In the genomic region with DNA sequence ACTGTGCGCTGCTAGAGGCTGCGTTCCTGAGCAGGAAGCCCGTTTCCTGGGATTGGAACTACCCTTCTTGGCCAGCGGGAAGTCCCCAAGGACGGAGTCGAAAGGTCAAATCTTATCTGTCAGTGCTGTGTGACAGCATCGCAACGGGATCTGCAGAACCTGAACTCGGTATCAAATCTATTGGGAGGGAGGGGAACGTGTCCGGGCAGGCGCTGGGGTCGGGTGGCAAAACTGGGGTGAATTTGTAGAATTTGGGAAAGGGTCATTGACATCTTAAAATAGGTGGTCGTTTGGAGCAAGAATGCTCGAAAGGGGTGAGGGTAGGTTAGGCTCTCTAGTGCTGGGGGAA, we compare ENCODE assay signal across 10 cellular contexts. TPM values are rescaled to one million over a fixed set of nuclear protein-coding genes. Genes with fewer than 3 reads are reported as not detected.
DNase-seq lines count a peak whose midpoint lies in the region; ATAC-seq and TF ChIP-seq lines count a peak whose summit lies in the region.
"Had no signal": no experiment of that assay in that cellular context is flagged by ENCODE, and none has a peak within 500 bp of the region (broad histone marks: within the 10 kb centered on the region; RNA-seq: fewer than 3 reads in every experiment).

No MANE protein-coding gene starts in this region.

- H3K4me3 Mint-ChIP-seq in T-helper 17 cell: peak overlapping the region; percentile 100

- H3K9me2 ChIP-seq in GM23248 (ENCODE audit: insufficient read depth): no peaks in the 10 kb centered on the region

- H3K4me1 ChIP-seq in GM23248 (ENCODE audit: insufficient read depth) (peaks cover 22% of the 10 kb centered on the region), right cardiac atrium (ENCODE audit: control insufficient read depth, insufficient read depth, low read length) (peaks cover 3% of the 10 kb centered on the region), smooth muscle cell (ENCODE audit: low read depth) (peaks cover 30% of the 10 kb centered on the region)

- H3K36me3 Mint-ChIP-seq in T-helper 17 cell (ENCODE audit: low read depth): peaks cover 4% of the 10 kb centered on the region

- H3K9ac ChIP-seq in GM23248: peak overlapping the region; percentile 78
- H3K9ac ChIP-seq in smooth muscle cell (ENCODE audit: low read depth): no peak overlapping the region

- H3K27ac Mint-ChIP-seq in T-helper 17 cell: peak overlapping the region; percentile 98

- H3K27ac ChIP-seq in GM23248 (peak overlapping the region; percentile 79), right cardiac atrium (ENCODE audit: low read length) (peak overlapping the region; percentile 93), smooth muscle cell (ENCODE audit: low read depth) (no peak overlapping the region)

- no peaks in the 10 kb centered on the region for H3K27me3 Mint-ChIP-seq in T-helper 17 cell

- intact Hi-C loops in right cardiac atrium (cut with DNase I): loop anchor here in 1 of 4 donors (10.0 kb wide), 1 partner anchor 162 kb away; a partner anchor contains a TSS

- H3K4me3 ChIP-seq in GM23248 (peak overlapping the region; percentile 96), right cardiac atrium (ENCODE audit: low read length) (peak overlapping the region; percentile 77), smooth muscle cell (peak overlapping the region; percentile 89)

- H3K79me2 ChIP-seq in GM23248 (ENCODE audit: insufficient read depth) (peaks cover 90% of the 10 kb centered on the region), smooth muscle cell (ENCODE audit: low read depth) (peaks cover 40% of the 10 kb centered on the region)

- in situ Hi-C loops in GM23248 (cut with MboI): no loop called here

- H2AFZ ChIP-seq in GM23248 (peak overlapping the region; percentile 88), smooth muscle cell (ENCODE audit: low read depth) (peak overlapping the region; percentile 81)

- H3F3A ChIP-seq in GM23248 (ENCODE audit: insufficient read depth): peaks cover 35% of the 10 kb centered on the region
- peaks cover 5% of the 10 kb centered on the region for H3F3A ChIP-seq in smooth muscle cell (ENCODE audit: low read depth)

- H3K9me3 ChIP-seq in GM23248 (ENCODE audit: low read depth) (no peaks in the 10 kb centered on the region), T-helper 17 cell (ENCODE audit: control insufficient read depth, low read length, poor library complexity, severe bottlenecking) (no peaks in the 10 kb centered on the region), right cardiac atrium (ENCODE audit: control insufficient read depth, low read length) (no peaks in the 10 kb centered on the region), smooth muscle cell (replicated peaks; ENCODE audit: low read depth) (no peaks in the 10 kb centered on the region)

- TF ChIP-seq CTCF in smooth muscle cell (IDR thresholded peaks at IDR 0.05; ENCODE audit: borderline replicate concordance, insufficient read depth, poor library complexity, severe bottlenecking): no peak

- H3K4me2 ChIP-seq in GM23248 (ENCODE audit: unreplicated experiment): peak overlapping the region; percentile 96
- peak overlapping the region; percentile 82 for H3K4me2 ChIP-seq in smooth muscle cell

- H3K36me3 ChIP-seq in GM23248 (ENCODE audit: low read depth): 0 out of 2 replicates have a peak, but pooled peaks cover 3% of the 10 kb centered on the region
- no peaks in the 10 kb centered on the region for H3K36me3 ChIP-seq in smooth muscle cell (ENCODE audit: low read depth)

- H3K27me3 ChIP-seq in GM23248 (replicated peaks; ENCODE audit: insufficient read depth): no peaks in the 10 kb centered on the region
- H3K27me3 ChIP-seq in right cardiac atrium (ENCODE audit: control insufficient read depth, insufficient read depth): no peaks in the 10 kb centered on the region
- peaks cover 11% of the 10 kb centered on the region for H3K27me3 ChIP-seq in smooth muscle cell (ENCODE audit: low read depth)

- peaks cover 28% of the 10 kb centered on the region for H3K4me1 Mint-ChIP-seq in T-helper 17 cell

- ATAC-seq in T-helper 17 cell (no peak), right cardiac atrium (no peak)

- no peaks in the 10 kb centered on the region for H4K20me1 ChIP-seq in GM23248 (ENCODE audit: insufficient read depth)
- H4K20me1 ChIP-seq in smooth muscle cell (ENCODE audit: low read depth): peaks cover 33% of the 10 kb centered on the region

- DNase-seq in GM23248 (no peak), T-helper 17 cell (no peak), right cardiac atrium (no peak), smooth muscle cell (lab: John Stamatoyannopoulos, UW; ENCODE audit: unreplicated experiment) (no peak), Ammon's horn (ENCODE audit: low spot score) (no peak), NCI-H1930 (lab: John Stamatoyannopoulos, UW) (no peak), EL (no peak), cerebellum (ENCODE audit: low spot score) (no peak)

- WGBS in GM23248 (ENCODE audit: low coverage in 1 of 2, low lambda C conversion rate in 2 of 2, missing lambda C conversion rate in 2 of 2), 2 experiments: 4 to 5% methylated on average over 15 of the region's 15 CpGs
- WGBS in right cardiac atrium: 3% methylated on average over 15 of the region's 15 CpGs
- 7% methylated on average over 15 of the region's 15 CpGs for WGBS in smooth muscle cell (ENCODE audit: low lambda C conversion rate)

RNA-seq across cellular contexts. Expression of a gene that starts 0.7 kb away (rescaled TPM):
- 388 and 428 TPM in 2 replicates for total RNA-seq in GM23248 (2014; rRNA removed; shearing (Covaris generic))
- polyA plus RNA-seq in GM23248 (2016; fragmentation: Nextera tagmentation; extraction: Ambion mirVana) (666 and 676 TPM in 2 replicates), right cardiac atrium (41.1 TPM), smooth muscle cell (196 and 205 TPM in 2 replicates)
- total RNA-seq in T-helper 17 cell (10 to 100 TPM; 62.1 to 69.4 TPM), right cardiac atrium (10 to 100 TPM; 36.5 to 74.7 (median 52.4) TPM), smooth muscle cell (188 and 195 TPM in 2 replicates), cerebellum (47.4 TPM)

RNA-seq across cellular contexts. Expression of a gene that starts 16.8 kb away (rescaled TPM):
- total RNA-seq in GM23248 (2014; rRNA removed; shearing (Covaris generic)): not detected in 2 replicates
- polyA plus RNA-seq in GM23248 (2016; fragmentation: Nextera tagmentation; extraction: Ambion mirVana) (not detected in 2 replicates), right cardiac atrium (not detected), smooth muscle cell (not detected in 2 replicates)
- total RNA-seq in T-helper 17 cell (not detected), right cardiac atrium (under 1 TPM in 1 of 4 donors, not detected in 3; 0.09 TPM), smooth muscle cell (not detected in 2 replicates), cerebellum (not detected)
- total RNA-seq: lung microvascular endothelial cell, M059J had no signal

RNA-seq across cellular contexts. Expression of a gene that starts 46.0 kb away (rescaled TPM):
- not detected in 2 replicates for total RNA-seq in GM23248 (2014; rRNA removed; shearing (Covaris generic))
- polyA plus RNA-seq in GM23248 (2016; fragmentation: Nextera tagmentation; extraction: Ambion mirVana): 0.28 and 0.41 TPM in 2 replicates
- 10 to 100 TPM in 1 of 2 donors, 1 to 10 TPM in 1; 2.7 to 14.7 TPM for total RNA-seq in T-helper 17 cell
- total RNA-seq in right cardiac atrium: 1 to 10 TPM; 3.3 to 6.4 (median 6.0) TPM
- 1.4 TPM for polyA plus RNA-seq in right cardiac atrium
- total RNA-seq in smooth muscle cell: 1.7 and 2.4 TPM in 2 replicates
- polyA plus RNA-seq in smooth muscle cell: 0.65 and 0.78 TPM in 2 replicates
- total RNA-seq in cerebellum: 2.5 TPM
- total RNA-seq: lung microvascular endothelial cell had no signal
